19 cellular contexts compared by ENCODE assay signal in genomic region chr19:15815306-15815705, GRCh38. TPM values are rescaled to one million over a fixed set of nuclear protein-coding genes. Genes with fewer than 3 reads are reported as not detected.
DNase-seq lines count a peak whose midpoint lies in the region; ATAC-seq and TF ChIP-seq lines count a peak whose summit lies in the region.
"Had no signal": no experiment of that assay in that cellular context is flagged by ENCODE, and none has a peak within 500 bp of the region (broad histone marks: within the 10 kb centered on the region; RNA-seq: fewer than 3 reads in every experiment).

Gene OR10H1 (minus strand): TSS chr19:15815664. CDS start chr19:15808037, 7,627 bp downstream.

- no peak within 1 kb of the TSS for H2BK12ac ChIP-seq in neuronal stem cell (ENCODE audit: low read length)

- H3K9me3 Mint-ChIP-seq in Caco-2 (ENCODE audit: unreplicated experiment), result no peaks in the 10 kb centered on the region
- no peaks in the 10 kb centered on the region for H3K9me3 Mint-ChIP-seq in activated T-helper 2 cell treated with anti-CD3 and anti-CD28 coated beads, Interferon-gamma antibody, Interleukin-2, Interleukin-4, amounts not matched to agents 10 μg/mL and 5 μg/mL and 100 μg/mL, durations not matched to agents 14 hours and 24 hours and 36 hours

- H3K9me3 ChIP-seq in Caco-2 (no peaks in the 10 kb centered on the region), body of pancreas (no peaks in the 10 kb centered on the region), neuronal stem cell (replicated peaks in 1 of 2; ENCODE audit: control insufficient read depth in 2 of 2, insufficient read depth in 1 of 2, low read depth in 1 of 2, low read length in 2 of 2) (peaks cover 0 to 19% of the 10 kb centered on the region in 2 donors), gastroesophageal sphincter (no peaks in the 10 kb centered on the region)
- H3K9me3 ChIP-seq: SJSA1 had no signal

- H4K8ac ChIP-seq in neuronal stem cell (ENCODE audit: low read depth, low read length), result no peak within 1 kb of the TSS

- H3K27me3 ChIP-seq in Caco-2 (replicated peaks; ENCODE audit: control insufficient read depth, insufficient read depth, low read length) (no peaks in the 10 kb centered on the region), body of pancreas (no peaks in the 10 kb centered on the region), neuronal stem cell (ENCODE audit: control insufficient read depth in 3 of 3, insufficient read depth in 3 of 3, low read depth in 1 of 3, low read length in 3 of 3) (peaks cover 0 to 3% (median 0%) of the 10 kb centered on the region in 3 experiments), gastroesophageal sphincter (peaks cover 68% of the 10 kb centered on the region)
- H3K27me3 ChIP-seq: SJSA1 had no signal

- no peak within 1 kb of the TSS for H3K4ac ChIP-seq in neuronal stem cell (ENCODE audit: low read length)

- no peak within 1 kb of the TSS for H2BK120ac ChIP-seq in neuronal stem cell (ENCODE audit: low read depth, low read length)

- no peak for TF ChIP-seq EP300 in gastroesophageal sphincter (IDR thresholded peaks at IDR 0.05)

- ATAC-seq in body of pancreas, result peak; percentile 63
- ATAC-seq in gastroesophageal sphincter, result no peak

- no peaks in the 10 kb centered on the region for H3K36me3 ChIP-seq in Caco-2 (ENCODE audit: control insufficient read depth, insufficient read depth, low read length)
- no peaks in the 10 kb centered on the region for H3K36me3 ChIP-seq in body of pancreas (replicated peaks in 1 of 2; ENCODE audit: insufficient read depth in 1 of 2, low read depth in 2 of 2)
- H3K36me3 ChIP-seq in neuronal stem cell (replicated peaks in 1 of 2; ENCODE audit: control insufficient read depth in 2 of 2, insufficient read depth in 2 of 2, low read length in 2 of 2), result no peaks in the 10 kb centered on the region
- H3K36me3 ChIP-seq in gastroesophageal sphincter, result no peaks in the 10 kb centered on the region
- H3K36me3 ChIP-seq: SJSA1 had no signal

- H3K4me1 ChIP-seq in Caco-2 (0 out of 2 replicates have a peak, but pooled peaks cover 4% of the 10 kb centered on the region), body of pancreas (no peaks in the 10 kb centered on the region), neuronal stem cell (ENCODE audit: control insufficient read depth in 2 of 2, insufficient read depth in 1 of 2, low read depth in 1 of 2, low read length in 2 of 2) (no peaks in the 10 kb centered on the region), gastroesophageal sphincter (no peaks in the 10 kb centered on the region)
- H3K4me1 ChIP-seq: SJSA1 had no signal

- POLR2A ChIA-PET in Caco-2 (lab: Charles Lee), result no interaction called here

- no peak within 1 kb of the TSS for H3K4me3 Mint-ChIP-seq in Caco-2 (ENCODE audit: unreplicated experiment)
- H3K4me3 Mint-ChIP-seq in activated T-helper 2 cell treated with anti-CD3 and anti-CD28 coated beads, Interferon-gamma antibody, Interleukin-2, Interleukin-4, amounts not matched to agents 10 μg/mL and 5 μg/mL and 100 μg/mL, durations not matched to agents 14 hours and 24 hours and 36 hours (ENCODE audit: low read depth), result no peak within 1 kb of the TSS

- no peak within 1 kb of the TSS for H4K91ac ChIP-seq in neuronal stem cell (ENCODE audit: low read depth, low read length, poor library complexity)

- in situ Hi-C loops in KBM-7 (cut with MboI; ENCODE audit: low pct_unique_long_range_greater_than_20kb, low sequenced_read_pairs), result no loop called here

- peaks cover 7% of the 10 kb centered on the region for H3K27me3 Mint-ChIP-seq in Caco-2 (ENCODE audit: insufficient read depth, unreplicated experiment)
- H3K27me3 Mint-ChIP-seq in activated T-helper 2 cell treated with anti-CD3 and anti-CD28 coated beads, Interferon-gamma antibody, Interleukin-2, Interleukin-4, amounts not matched to agents 10 μg/mL and 5 μg/mL and 100 μg/mL, durations not matched to agents 14 hours and 24 hours and 36 hours (ENCODE audit: low read depth), result peaks cover 33% of the 10 kb centered on the region

- H3K36me3 Mint-ChIP-seq in Caco-2 (ENCODE audit: insufficient read depth, unreplicated experiment), result no peaks in the 10 kb centered on the region
- H3K36me3 Mint-ChIP-seq in activated T-helper 2 cell treated with anti-CD3 and anti-CD28 coated beads, Interferon-gamma antibody, Interleukin-2, Interleukin-4, amounts not matched to agents 10 μg/mL and 5 μg/mL and 100 μg/mL, durations not matched to agents 14 hours and 24 hours and 36 hours (ENCODE audit: low read depth), result no peaks in the 10 kb centered on the region

- CTCF ChIA-PET in Caco-2 (lab: Charles Lee), result no interaction called here

- H2BK5ac ChIP-seq in neuronal stem cell (ENCODE audit: low read length), result no peak within 1 kb of the TSS

- H3K14ac ChIP-seq in neuronal stem cell (ENCODE audit: low read length), result no peak within 1 kb of the TSS

- intact Hi-C loops in Caco-2 (cut with micrococcal nuclease; ENCODE audit: unreplicated experiment) (no loop called here), body of pancreas (cut with DNase I) (no loop called here)
- intact Hi-C loops in activated T-helper 2 cell treated with anti-CD3 and anti-CD28 coated beads, Interferon-gamma antibody, Interleukin-2, Interleukin-4, amounts not matched to agents 10 μg/mL and 5 μg/mL and 100 μg/mL, durations not matched to agents 14 hours and 24 hours and 36 hours (cut with micrococcal nuclease), result no loop called here

- H3K9ac ChIP-seq in neuronal stem cell (ENCODE audit: low read depth, low read length, poor library complexity), result no peak within 1 kb of the TSS

- H3K23ac ChIP-seq in neuronal stem cell (ENCODE audit: low read depth, low read length, poor library complexity), result no peak within 1 kb of the TSS

- H3K4me3 ChIP-seq in Caco-2 (ENCODE audit: low read depth, low read length) (no peak within 1 kb of the TSS), body of pancreas (no peak within 1 kb of the TSS), neuronal stem cell (ENCODE audit: low read length in 2 of 2) (peak within 1 kb of the TSS in 1 of 2 donors; percentile 16), gastroesophageal sphincter (no peak within 1 kb of the TSS)
- H3K4me3 ChIP-seq: SJSA1 had no signal

- no peak within 1 kb of the TSS for H3K4me2 ChIP-seq in neuronal stem cell (ENCODE audit: insufficient read depth, low read length, poor library complexity, severe bottlenecking)

- peak within 1 kb of the TSS; percentile 28 for H3K18ac ChIP-seq in neuronal stem cell (ENCODE audit: low read length)

- DNase-seq in Caco-2 (peak; percentile 48 to 59), M059J (ENCODE audit: low read depth) (peak; percentile 22), body of pancreas (peak; percentile 18 to 84 (median 60)), neuronal stem cell (ENCODE audit: low spot score) (no peak), NCI-H82 treated with DMSO at 0.1 percent for 48 hours (lab: John Stamatoyannopoulos, UW; ENCODE audit: unreplicated experiment) (no peak), KBM-7 (no peak)
- no peak for DNase-seq in activated T-helper 2 cell treated with anti-CD3 and anti-CD28 coated beads, Interferon-gamma antibody, Interleukin-2, Interleukin-4, amounts not matched to agents 10 μg/mL and 5 μg/mL and 100 μg/mL, durations not matched to agents 14 hours and 24 hours and 36 hours (ENCODE audit: low spot score)
- DNase-seq: DND-41, GF-D8, MV-4-11, NCI-H1436 treated with DMSO at 0.1 percent for 48 hours, NCI-H2107, NCI-H69, SW 1271 had no signal

- H2BK15ac ChIP-seq in neuronal stem cell (ENCODE audit: low read length), result no peak within 1 kb of the TSS

- TF ChIP-seq CTCF in Caco-2 (IDR thresholded peaks at IDR 0.05; ENCODE audit: insufficient read depth in 1 of 2, low read depth in 1 of 2, low read length in 1 of 2, severe bottlenecking in 1 of 2, unreplicated experiment in 1 of 2) (no peak), body of pancreas (IDR thresholded peaks at IDR 0.05) (peak in 1 of 7 experiments; percentile 9), gastroesophageal sphincter (IDR thresholded peaks at IDR 0.05) (no peak)

- H3K4me1 Mint-ChIP-seq in Caco-2 (ENCODE audit: low read depth, unreplicated experiment), result no peaks in the 10 kb centered on the region
- peaks cover 6% of the 10 kb centered on the region for H3K4me1 Mint-ChIP-seq in activated T-helper 2 cell treated with anti-CD3 and anti-CD28 coated beads, Interferon-gamma antibody, Interleukin-2, Interleukin-4, amounts not matched to agents 10 μg/mL and 5 μg/mL and 100 μg/mL, durations not matched to agents 14 hours and 24 hours and 36 hours (ENCODE audit: low read depth)

- peak within 1 kb of the TSS in 1 of 4 donors; percentile 11 for H3K27ac ChIP-seq in body of pancreas
- H3K27ac ChIP-seq in neuronal stem cell (replicated peaks; ENCODE audit: low read length), result no peak within 1 kb of the TSS
- no peak within 1 kb of the TSS for H3K27ac ChIP-seq in gastroesophageal sphincter
- H3K27ac ChIP-seq: SJSA1 had no signal

- WGBS in body of pancreas, 2 donors, result 26 to 41% methylated on average over 3 to 5 of the region's 5 CpGs
- WGBS in neuronal stem cell (ENCODE audit: extremely low coverage in 2 of 2, insufficient read length in 2 of 2, insufficient replicate concordance in 1 of 2), 2 donors, result no CpG with 5 or more reads among the region's 5 CpGs
- WGBS in gastroesophageal sphincter (ENCODE audit: low coverage in 1 of 2), 2 donors, result 0 to 57% methylated on average over 1 to 2 of the region's 5 CpGs

- no peak within 1 kb of the TSS for H3K27ac Mint-ChIP-seq in Caco-2 (ENCODE audit: unreplicated experiment)
- no peak within 1 kb of the TSS for H3K27ac Mint-ChIP-seq in activated T-helper 2 cell treated with anti-CD3 and anti-CD28 coated beads, Interferon-gamma antibody, Interleukin-2, Interleukin-4, amounts not matched to agents 10 μg/mL and 5 μg/mL and 100 μg/mL, durations not matched to agents 14 hours and 24 hours and 36 hours

- no peaks in the 10 kb centered on the region for H3K79me1 ChIP-seq in neuronal stem cell (ENCODE audit: low read depth, low read length)

- no peak within 1 kb of the TSS for H2AFZ ChIP-seq in neuronal stem cell (ENCODE audit: low read length)

- TF ChIP-seq POLR2A in body of pancreas (IDR thresholded peaks at IDR 0.05) (no peak), gastroesophageal sphincter (IDR thresholded peaks at IDR 0.05) (no peak)

- BruUV-seq in Caco-2 (replicated peaks; lab: Mats Ljungman, UMichigan), result no TSS peak

- no peak within 1 kb of the TSS for H2AK5ac ChIP-seq in neuronal stem cell (ENCODE audit: low read depth, low read length)

RNA-seq across cellular contexts. Expression of gene OR10H1, which starts in this region (rescaled TPM):
- total RNA-seq in Caco-2 (2022) (not detected in 2 replicates), body of pancreas (not detected), gastroesophageal sphincter (not detected)
- total RNA-seq in M059J (2014; rRNA removed; shearing (Covaris generic)), result not detected in 2 replicates
- not detected for polyA plus RNA-seq in neuronal stem cell (2013, experiment 1 of 2)
- polyA plus RNA-seq in neuronal stem cell (2013, experiment 2 of 2), result not detected
- 0.05 TPM in 1 of 2 replicates, not detected in the other for total RNA-seq in activated T-helper 2 cell treated with anti-CD3 and anti-CD28 coated beads, Interferon-gamma antibody, Interleukin-2, Interleukin-4, amounts not matched to agents 10 μg/mL and 5 μg/mL and 100 μg/mL, durations not matched to agents 14 hours and 24 hours and 36 hours
- total RNA-seq: A673, H4, LHCN-M2, SJSA1 had no signal

Comparison
In these comparisons a context has a peak if more than half of its experiments do, and no peak if none do; other contexts are left out.
1. Peak in DNase-seq in Caco-2; RNA of the gene not detected or under 1 TPM.
2. Peak in DNase-seq in M059J; RNA of the gene not detected or under 1 TPM.
3. Peak in DNase-seq and ATAC-seq in body of pancreas; RNA of the gene not detected or under 1 TPM.